9 cellular contexts compared by ENCODE assay signal in the genomic region with DNA sequence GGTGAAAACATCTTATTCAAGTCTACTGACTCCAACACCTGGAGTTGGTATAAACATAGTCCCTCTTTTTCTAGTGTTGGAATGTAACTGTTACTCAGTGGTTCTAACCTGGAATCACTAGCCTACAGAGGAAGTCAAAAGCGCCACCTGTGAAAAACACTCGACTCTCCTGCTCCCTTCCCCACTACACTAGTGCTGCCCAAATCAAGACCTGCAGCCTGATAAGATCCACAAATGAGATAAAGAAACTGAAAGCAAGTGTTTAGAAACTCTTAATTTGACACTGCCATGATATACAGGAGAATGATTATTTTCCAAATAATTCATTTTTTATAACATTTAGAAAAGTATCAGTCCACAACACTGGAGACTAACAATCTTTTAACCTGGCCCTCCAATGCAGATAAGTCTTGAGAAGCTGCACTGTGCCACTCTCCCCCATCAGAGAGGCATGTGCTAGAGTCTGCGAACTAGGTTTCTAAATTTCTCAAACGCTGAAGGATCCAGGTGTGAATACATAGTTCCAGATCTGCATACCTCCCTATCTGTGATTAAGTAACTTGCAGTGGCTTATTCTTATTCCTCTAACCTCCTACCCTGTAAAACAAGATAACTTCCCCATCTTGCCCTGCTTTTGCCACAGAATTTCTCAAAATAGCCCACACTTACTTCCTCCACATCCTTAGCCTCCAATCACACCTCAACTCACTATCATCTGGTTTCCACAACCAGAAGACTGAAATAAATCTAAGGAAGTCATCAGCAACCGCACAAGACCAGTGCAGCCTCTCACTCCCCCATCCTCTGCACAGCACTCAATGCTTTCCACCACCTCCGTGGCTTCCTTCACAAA.
DNase-seq lines count a peak whose midpoint lies in the region; ATAC-seq and FAIRE-seq lines count a peak whose summit lies in the region.
"Had no signal": no experiment of that assay in that cellular context is flagged by ENCODE, and none has a peak within 500 bp of the region (broad histone marks: within the 10 kb centered on the region; RNA-seq: fewer than 3 reads in every experiment).

No MANE protein-coding gene starts in this region.

- H3K27me3 ChIP-seq in CD4-positive, alpha-beta memory T cell (ENCODE audit: insufficient read depth, low read length), result no peaks in the 10 kb centered on the region
- H3K27me3 ChIP-seq in H7 (ENCODE audit: control insufficient read depth, insufficient read depth, low read length), result no peaks in the 10 kb centered on the region

- no peaks in the 10 kb centered on the region for H3K36me3 ChIP-seq in CD4-positive, alpha-beta memory T cell (ENCODE audit: insufficient read depth, low read length)
- H3K36me3 ChIP-seq in H7 (replicated peaks; ENCODE audit: control insufficient read depth, insufficient read depth, low read length), result peaks cover 8% of the 10 kb centered on the region

- CTCF ChIA-PET in CD4-positive, alpha-beta memory T cell (lab: Charles Lee; ENCODE audit: partially characterized antibody), result no interaction called here

- H3K9me3 ChIP-seq in CD4-positive, alpha-beta memory T cell (ENCODE audit: control insufficient read depth in 1 of 2, low read length in 2 of 2), result no peaks in the 10 kb centered on the region

- no peak for FAIRE-seq in urothelium cell line (lab: Jason Lieb, UNC)

- DNase-seq in CD4-positive, alpha-beta memory T cell, result peak in 4 of 5 donors; percentile 9 to 33 (median 25)
- DNase-seq in activated naive CD4-positive, alpha-beta T cell treated with anti-CD3 and anti-CD28 coated beads, Interleukin-2, amount 50 U/mL, for 72 hours (ENCODE audit: low spot score in 2 of 2), result no peak
- DNase-seq in NCI-H2227 treated with DMSO at 0.1 percent for 48 hours (lab: John Stamatoyannopoulos, UW) (no peak), H7 (no peak), urothelium cell line (ENCODE audit: low spot score) (no peak), activated gamma-delta T cell treated with Interleukin-2 at 50 U/mL for 16 hours (no peak)

- peaks cover 29% of the 10 kb centered on the region for H3K4me1 ChIP-seq in CD4-positive, alpha-beta memory T cell (ENCODE audit: insufficient read depth, low read length)

- peak overlapping the region; percentile 11 for H3K27ac ChIP-seq in CD4-positive, alpha-beta memory T cell (ENCODE audit: low read depth, low read length)
- H3K27ac ChIP-seq: SK-N-MC had no signal

- no peaks in the 10 kb centered on the region for H3K27me3 Mint-ChIP-seq in CD4-positive, alpha-beta memory T cell

- peaks cover under 1 to 12% of the 10 kb centered on the region in 2 donors for H3K36me3 Mint-ChIP-seq in CD4-positive, alpha-beta memory T cell
- H3K36me3 Mint-ChIP-seq in activated naive CD4-positive, alpha-beta T cell treated with anti-CD3 and anti-CD28 coated beads, Interleukin-2, amount 50 U/mL, for 72 hours, result no peaks in the 10 kb centered on the region

- POLR2A ChIA-PET in CD4-positive, alpha-beta memory T cell (lab: Charles Lee; ENCODE audit: partially characterized antibody), result no interaction called here

- peak overlapping the region; percentile 40 to 94 (median 79) for H3K27ac Mint-ChIP-seq in CD4-positive, alpha-beta memory T cell
- peak overlapping the region in 1 of 2 donors; percentile 36 for H3K27ac Mint-ChIP-seq in activated naive CD4-positive, alpha-beta T cell treated with anti-CD3 and anti-CD28 coated beads, Interleukin-2, amount 50 U/mL, for 72 hours

- peaks cover 0 to 2% (median 0%) of the 10 kb centered on the region in 8 donors for H3K9me3 Mint-ChIP-seq in CD4-positive, alpha-beta memory T cell
- peaks cover 0 to 2% of the 10 kb centered on the region in 2 donors for H3K9me3 Mint-ChIP-seq in activated naive CD4-positive, alpha-beta T cell treated with anti-CD3 and anti-CD28 coated beads, Interleukin-2, amount 50 U/mL, for 72 hours

- H3K4me3 ChIP-seq in CD4-positive, alpha-beta memory T cell (ENCODE audit: low read length in 2 of 2), result no peak overlapping the region
- H3K4me3 ChIP-seq in H7 (ENCODE audit: insufficient read depth, low read depth, low read length), result no peak overlapping the region
- H3K4me3 ChIP-seq: SK-N-MC had no signal

- intact Hi-C loops in CD4-positive, alpha-beta memory T cell (cut with micrococcal nuclease), result no loop called here

- ATAC-seq in GM19438 (IDR thresholded peaks at IDR 0.05; ENCODE audit: low read depth, unreplicated experiment) (peak; percentile 68), HG03432 (IDR thresholded peaks at IDR 0.05; ENCODE audit: unreplicated experiment) (peak; percentile 82)
- peak; percentile 78 to 91 for ATAC-seq in activated naive CD4-positive, alpha-beta T cell treated with anti-CD3 and anti-CD28 coated beads, Interleukin-2, amount 50 U/mL, for 72 hours

- H3K4me1 Mint-ChIP-seq in CD4-positive, alpha-beta memory T cell, result peaks cover 24 to 34% (median 29%) of the 10 kb centered on the region in 4 donors

- H3K4me3 Mint-ChIP-seq in CD4-positive, alpha-beta memory T cell, result peak overlapping the region; percentile 70 to 91 (median 82)

Comparison
In these comparisons a context has a peak if more than half of its experiments do, and no peak if none do; other contexts are left out.
1. DNase-seq: peak in CD4-positive, alpha-beta memory T cell (4 of 5); none in activated naive CD4-positive, alpha-beta T cell treated with anti-CD3 and anti-CD28 coated beads, Interleukin-2, amount 50 U/mL, for 72 hours (0 of 2), NCI-H2227 treated with DMSO at 0.1 percent for 48 hours (single experiment), H7 (single experiment), urothelium cell line (single experiment) and activated gamma-delta T cell treated with Interleukin-2 at 50 U/mL for 16 hours (single experiment).
2. Peak in every context shown above with its lines, with median percentiles within 50 percentile points of each other: ATAC-seq.